Comparison of ENCODE assay signal across 8 cellular contexts in the genomic region with DNA sequence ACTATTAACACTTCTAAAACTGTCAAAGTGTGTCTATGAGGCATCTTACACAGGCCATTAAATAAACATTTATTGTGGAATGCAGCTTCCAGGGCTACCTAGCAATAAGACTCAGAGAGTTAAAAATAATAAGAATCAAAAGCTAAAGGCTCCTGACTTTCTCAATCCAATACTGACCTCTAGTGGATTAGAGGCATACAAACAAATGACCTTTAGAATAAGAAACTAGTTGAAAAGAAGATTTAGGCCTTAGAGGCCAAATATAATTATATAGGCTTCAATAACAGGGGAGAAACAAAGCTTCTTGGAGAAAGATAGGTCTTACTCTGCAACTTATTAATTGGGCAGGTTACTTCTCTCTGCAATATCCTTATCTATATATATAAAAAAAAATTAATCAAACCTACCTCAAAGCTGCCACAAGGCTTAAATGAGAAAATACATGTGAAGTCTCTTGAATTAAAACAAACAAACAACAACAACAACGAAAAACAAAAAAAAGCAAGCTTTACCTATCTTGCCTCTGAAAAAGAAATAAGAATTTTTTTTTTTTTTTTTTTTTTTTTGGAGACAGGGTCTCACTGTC.
DNase-seq lines count a peak whose midpoint lies in the region; ATAC-seq and TF ChIP-seq lines count a peak whose summit lies in the region.

No MANE protein-coding gene starts in this region.

- no peaks in the 10 kb centered on the region for H3K36me3 ChIP-seq in ascending aorta

- no peaks in the 10 kb centered on the region for H3K9me3 ChIP-seq in ascending aorta

- H3K4me1 Mint-ChIP-seq in immature natural killer cell (no peaks in the 10 kb centered on the region), type B pancreatic cell (ENCODE audit: unreplicated experiment) (peaks cover 9% of the 10 kb centered on the region)

- H3K27me3 Mint-ChIP-seq in immature natural killer cell (ENCODE audit: low read depth in 3 of 3) (peaks cover 0 to 2% (median 0%) of the 10 kb centered on the region in 3 donors), type B pancreatic cell (no peaks in the 10 kb centered on the region)

- no peaks in the 10 kb centered on the region for H3K4me1 ChIP-seq in ascending aorta

- no peaks in the 10 kb centered on the region for H3K36me3 Mint-ChIP-seq in immature natural killer cell
- peaks cover 11% of the 10 kb centered on the region for H3K36me3 Mint-ChIP-seq in type B pancreatic cell

- H3K27ac Mint-ChIP-seq in immature natural killer cell (no peak overlapping the region), type B pancreatic cell (peak overlapping the region; percentile 2)

- ATAC-seq in GM18868 (IDR thresholded peaks at IDR 0.05; ENCODE audit: unreplicated experiment), result peak; percentile 53
- no peak for ATAC-seq in GM21717 (IDR thresholded peaks at IDR 0.05; ENCODE audit: unreplicated experiment)

- H3K4me3 ChIP-seq in AG09309 (ENCODE audit: control insufficient read depth, low read depth, low read length) (no peak overlapping the region), ascending aorta (no peak overlapping the region)

- H3K9me3 Mint-ChIP-seq in immature natural killer cell (no peaks in the 10 kb centered on the region), type B pancreatic cell (peaks cover 6% of the 10 kb centered on the region)

- no peak overlapping the region for H3K27ac ChIP-seq in ascending aorta

- no peaks in the 10 kb centered on the region for H3K27me3 ChIP-seq in ascending aorta

- DNase-seq in AG09309 (ENCODE audit: low read depth) (peak; percentile 18), NCI-H2081 treated with DMSO at 0.1 percent for 48 hours (lab: John Stamatoyannopoulos, UW) (peak; percentile 24), ascending aorta (ENCODE audit: low spot score in 2 of 2) (no peak), immature natural killer cell (peak; percentile 12 to 23 (median 21)), type B pancreatic cell (ENCODE audit: extremely low spot score, unreplicated experiment) (no peak)
- DNase-seq in activated CD8-positive, alpha-beta memory T cell treated with anti-CD3 and anti-CD28 coated beads, Interleukin-2, amount 50 U/mL, for 48 hours, result no peak

- TF ChIP-seq CTCF in AG09309 (IDR thresholded peaks at IDR 0.05; ENCODE audit: control insufficient read depth, insufficient read depth, low read depth, low read length, missing control alignments) (peak; percentile 57), ascending aorta (IDR thresholded peaks at IDR 0.05) (peak; percentile 43 to 69 (median 54)), type B pancreatic cell (conservative IDR thresholded peaks at IDR 0.05) (peak; percentile 88)

- intact Hi-C loops in ascending aorta (cut with DNase I), result loop anchor here (5.0 to 10.0 kb wide), 3 partner anchors 435 to 1032 kb away; partner anchors contain the start of gene CYP26B1

- no peak overlapping the region for H3K4me3 Mint-ChIP-seq in immature natural killer cell
- H3K4me3 Mint-ChIP-seq in type B pancreatic cell, result no peak overlapping the region

Comparison
In these comparisons a context has a peak if more than half of its experiments do, and no peak if none do; other contexts are left out.
1. DNase-seq: peak in AG09309 (single experiment), NCI-H2081 treated with DMSO at 0.1 percent for 48 hours (single experiment) and immature natural killer cell (3 of 3); none in ascending aorta (0 of 2), type B pancreatic cell (single experiment) and activated CD8-positive, alpha-beta memory T cell treated with anti-CD3 and anti-CD28 coated beads, Interleukin-2, amount 50 U/mL, for 48 hours (single experiment).
2. Peak in every context shown above with its lines, with median percentiles within 50 percentile points of each other: CTCF ChIP-seq.